Comparison of ENCODE assay signal across 14 cellular contexts in genomic region chr11:12214751-12215150, GRCh38.
DNase-seq lines count a peak whose midpoint lies in the region; ATAC-seq, FAIRE-seq and TF ChIP-seq lines count a peak whose summit lies in the region.
"Had no signal": no experiment of that assay in that cellular context is flagged by ENCODE, and none has a peak within 500 bp of the region (broad histone marks: within the 10 kb centered on the region; RNA-seq: fewer than 3 reads in every experiment).

No MANE protein-coding gene starts in this region.

- peak overlapping the region in 4 of 7 donors; percentile 7 to 39 (median 24) for H3K4me3 Mint-ChIP-seq in CD8-positive, alpha-beta memory T cell
- H3K4me3 Mint-ChIP-seq in astrocyte (ENCODE audit: unreplicated experiment) = no peak overlapping the region
- H3K4me3 Mint-ChIP-seq: stimulated activated naive B cell treated with anti-CD40 and anti-IgM and Interleukin-4, amounts not matched to agents 10 μg/mL and 1 μg/mL and 100 μg/mL, for 72 hours had no signal

- peaks cover 15 to 38% (median 21%) of the 10 kb centered on the region in 3 donors for H3K4me1 Mint-ChIP-seq in CD8-positive, alpha-beta memory T cell
- H3K4me1 Mint-ChIP-seq in astrocyte (ENCODE audit: low read depth, unreplicated experiment) = peaks cover 36% of the 10 kb centered on the region

- intact Hi-C loops in lower lobe of right lung (cut with DNase I) = no loop called here

- FAIRE-seq in astrocyte (lab: Jason Lieb, UNC) (no peak), H54 (lab: Jason Lieb, UNC) (no peak), frontal cortex (lab: Jason Lieb, UNC) (no peak)
- FAIRE-seq: endometrium, HTR-8/SVneo had no signal

- no peak for TF ChIP-seq POLR2A in H54 (IDR thresholded peaks at IDR 0.05; ENCODE audit: low read depth, low read length)

- peak overlapping the region; percentile 79 for H3K9ac ChIP-seq in astrocyte (ENCODE audit: low read length)

- H3K27me3 Mint-ChIP-seq in CD8-positive, alpha-beta memory T cell = no peaks in the 10 kb centered on the region
- no peaks in the 10 kb centered on the region for H3K27me3 Mint-ChIP-seq in astrocyte (ENCODE audit: low read depth, unreplicated experiment)

- peaks cover 41% of the 10 kb centered on the region for H3K79me2 ChIP-seq in astrocyte (ENCODE audit: insufficient read depth, low read length)

- peak; percentile 64 to 73 for ATAC-seq in lower lobe of right lung
- ATAC-seq: psoas muscle had no signal

- H4K20me1 ChIP-seq in astrocyte (ENCODE audit: insufficient read depth, low read length) = no peaks in the 10 kb centered on the region

- peaks cover 15% of the 10 kb centered on the region for H3K4me1 ChIP-seq in CD8-positive, alpha-beta memory T cell (ENCODE audit: insufficient read depth, low read length)
- H3K4me1 ChIP-seq in astrocyte (ENCODE audit: insufficient read depth, low read length) = peaks cover 52% of the 10 kb centered on the region
- peaks cover 31% of the 10 kb centered on the region for H3K4me1 ChIP-seq in lower lobe of right lung

- CTCF ChIA-PET in AG04449 (lab: Yijun Ruan, JAX) = interaction anchor here (1.2 to 2.0 kb wide), 3 partner anchors 22 to 168 kb away, joined by 3 to 10 read pairs (median 4); no protein-coding TSS in a partner anchor
- CTCF ChIA-PET in CD8-positive, alpha-beta memory T cell (lab: Charles Lee) = interaction anchor here (1.2 kb wide), 1 partner anchor 9 kb away, joined by 4 read pairs; no protein-coding TSS in a partner anchor

- no peak for TF ChIP-seq CTCF in AG04449 (IDR thresholded peaks at IDR 0.05; ENCODE audit: insufficient read depth, low read length, missing control alignments)
- TF ChIP-seq CTCF in astrocyte (IDR thresholded peaks at IDR 0.05; ENCODE audit: insufficient read depth, low read depth, low read length) = no peak
- no peak for TF ChIP-seq CTCF in lower lobe of right lung (IDR thresholded peaks at IDR 0.05)

- peaks cover 29 to 96% (median 31%) of the 10 kb centered on the region in 3 donors for H3K36me3 Mint-ChIP-seq in CD8-positive, alpha-beta memory T cell
- H3K36me3 Mint-ChIP-seq in astrocyte (ENCODE audit: low read depth, unreplicated experiment) = peaks cover 64% of the 10 kb centered on the region
- H3K36me3 Mint-ChIP-seq: stimulated activated naive B cell treated with anti-CD40 and anti-IgM and Interleukin-4, amounts not matched to agents 10 μg/mL and 1 μg/mL and 100 μg/mL, for 72 hours had no signal

- H3K9me3 ChIP-seq in CD8-positive, alpha-beta memory T cell (ENCODE audit: low read length) = no peaks in the 10 kb centered on the region
- H3K9me3 ChIP-seq in astrocyte (ENCODE audit: insufficient read depth, low read depth, low read length) (no peaks in the 10 kb centered on the region), lower lobe of right lung (no peaks in the 10 kb centered on the region)
- H3K9me3 ChIP-seq: psoas muscle had no signal

- POLR2A ChIA-PET in AG04449 (lab: Yijun Ruan, JAX) = interaction anchor here (1.0 kb wide), 1 partner anchor 14 kb away, joined by 4 read pairs; no protein-coding TSS in a partner anchor
- POLR2A ChIA-PET in CD8-positive, alpha-beta memory T cell (lab: Charles Lee) = interaction anchor here (0.7 to 1.9 kb wide), 2 partner anchors 10 to 12 kb away, joined by 3 to 4 read pairs; no protein-coding TSS in a partner anchor

- no peaks in the 10 kb centered on the region for H3K27me3 ChIP-seq in CD8-positive, alpha-beta memory T cell (ENCODE audit: insufficient read depth, low read length, poor library complexity, severe bottlenecking)
- H3K27me3 ChIP-seq in astrocyte (ENCODE audit: insufficient read depth, low read length) (no peaks in the 10 kb centered on the region), lower lobe of right lung (ENCODE audit: low read depth) (no peaks in the 10 kb centered on the region)

- H3K27ac Mint-ChIP-seq in CD8-positive, alpha-beta memory T cell = peak overlapping the region; percentile 78 to 97 (median 88)
- no peak overlapping the region for H3K27ac Mint-ChIP-seq in astrocyte (ENCODE audit: unreplicated experiment)
- H3K27ac Mint-ChIP-seq: stimulated activated naive B cell treated with anti-CD40 and anti-IgM and Interleukin-4, amounts not matched to agents 10 μg/mL and 1 μg/mL and 100 μg/mL, for 72 hours had no signal

- DNase-seq in AG04449 (ENCODE audit: low read depth, low spot score) = peak; percentile 49
- DNase-seq in CD8-positive, alpha-beta memory T cell = no peak
- DNase-seq in astrocyte (ENCODE audit: low read depth) = no peak
- DNase-seq in lower lobe of right lung = no peak
- no peak for DNase-seq in germinal center (ENCODE audit: low spot score)
- no peak for DNase-seq in H54 (ENCODE audit: insufficient read length, low spot score)
- DNase-seq in frontal cortex (ENCODE audit: low spot score in 2 of 2) = no peak
- DNase-seq in NCI-H82 treated with DMSO at 0.1 percent for 48 hours (lab: John Stamatoyannopoulos, UW; ENCODE audit: unreplicated experiment) = no peak
- DNase-seq: NCI-H1048; NCI-H524; psoas muscle; stimulated activated naive B cell treated with anti-CD40 and anti-IgM and Interleukin-4, amounts not matched to agents 10 μg/mL and 1 μg/mL and 100 μg/mL, for 72 hours had no signal

- no peak overlapping the region for H3K4me2 ChIP-seq in astrocyte (ENCODE audit: low read length)

- no peak overlapping the region for H3K27ac ChIP-seq in CD8-positive, alpha-beta memory T cell (ENCODE audit: low read depth, low read length)
- peak overlapping the region; percentile 93 for H3K27ac ChIP-seq in astrocyte (ENCODE audit: low read depth, low read length)
- H3K27ac ChIP-seq in lower lobe of right lung = peak overlapping the region; percentile 59
- H3K27ac ChIP-seq: psoas muscle had no signal

- H3K9me3 Mint-ChIP-seq in CD8-positive, alpha-beta memory T cell = no peaks in the 10 kb centered on the region
- no peaks in the 10 kb centered on the region for H3K9me3 Mint-ChIP-seq in astrocyte (ENCODE audit: unreplicated experiment)
- H3K9me3 Mint-ChIP-seq: stimulated activated naive B cell treated with anti-CD40 and anti-IgM and Interleukin-4, amounts not matched to agents 10 μg/mL and 1 μg/mL and 100 μg/mL, for 72 hours had no signal

- H2AFZ ChIP-seq in astrocyte (ENCODE audit: low read depth, low read length) = no peak overlapping the region

- peaks cover 10% of the 10 kb centered on the region for H3K36me3 ChIP-seq in CD8-positive, alpha-beta memory T cell (ENCODE audit: insufficient read depth, low read length)
- H3K36me3 ChIP-seq in astrocyte (ENCODE audit: insufficient read depth, low read length) (peaks cover 79% of the 10 kb centered on the region), lower lobe of right lung (peaks cover 46% of the 10 kb centered on the region)

- H3K4me3 ChIP-seq in AG04449 (ENCODE audit: low read depth, low read length) (no peak overlapping the region), astrocyte (ENCODE audit: insufficient read depth, low read depth, low read length) (no peak overlapping the region), lower lobe of right lung (no peak overlapping the region)
- no peak overlapping the region for H3K4me3 ChIP-seq in CD8-positive, alpha-beta memory T cell (ENCODE audit: low read length)
- H3K4me3 ChIP-seq: psoas muscle had no signal
